ENCODE assay signal across 16 cellular contexts in the genomic region with DNA sequence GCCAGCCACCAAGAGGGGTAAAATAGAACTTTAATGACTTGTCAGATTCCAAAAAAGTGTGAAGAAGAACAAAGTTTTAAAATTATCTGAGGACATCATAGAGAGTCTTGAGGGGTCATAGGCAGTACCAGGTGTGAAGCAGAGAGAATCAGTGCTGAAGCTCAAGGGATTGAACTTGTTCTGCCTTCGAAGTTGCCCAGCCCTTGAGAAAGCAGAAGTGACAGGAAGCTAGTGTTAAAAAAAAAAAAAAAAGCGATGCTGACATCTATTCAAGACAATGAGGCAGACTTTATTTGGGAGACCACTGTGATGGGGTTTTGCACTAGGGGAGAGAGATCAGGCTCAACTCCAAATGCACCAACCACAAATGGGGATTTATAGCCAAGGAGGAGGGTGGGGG.
"Had no signal": no experiment of that assay in that cellular context is flagged by ENCODE, and none has a peak within 500 bp of the region (broad histone marks: within the 10 kb centered on the region; RNA-seq: fewer than 3 reads in every experiment).

No MANE protein-coding gene starts in this region.

- H3K9me3 ChIP-seq: lower lobe of right lung, thoracic aorta had no signal

- H2AFZ ChIP-seq: parathyroid adenoma had no signal

- H3K9ac ChIP-seq: parathyroid adenoma had no signal

- DNase-seq: activated CD4-positive, alpha-beta T cell treated with anti-CD3 and anti-CD28 coated beads, Interleukin-2, amount 10 ng/mL, durations not matched to agents 24 days and 14 days; activated CD8-positive, alpha-beta memory T cell treated with anti-CD3 and anti-CD28 coated beads, Interleukin-2, amount 50 U/mL, for 48 hours; activated naive CD4-positive, alpha-beta T cell; dermis blood vessel endothelial cell; effector memory CD8-positive, alpha-beta T cell; foreskin keratinocyte; left cardiac atrium; lower lobe of right lung; midbrain; stimulated activated CD4-positive, alpha-beta T cell treated with anti-CD3 and anti-CD28 coated beads, Interleukin-12 subunit alpha, Interleukin-12 subunit beta, amount 100 ng/mL, for 4 hours; stimulated activated CD4-positive, alpha-beta T cell treated with anti-CD3 and anti-CD28 coated beads, Interleukin-2, amount 100 ng/mL, for 24 hours had no signal

- H3K27me3 ChIP-seq: foreskin keratinocyte had no signal

- H3K27ac ChIP-seq: foreskin keratinocyte, lower lobe of right lung, parathyroid adenoma, thoracic aorta had no signal

- H3K4me3 Mint-ChIP-seq: activated CD4-positive, alpha-beta T cell treated with anti-CD3 and anti-CD28 coated beads, Interleukin-2, amount 10 ng/mL, durations not matched to agents 24 days and 14 days; activated T-helper 1 cell treated with anti-CD3 and anti-CD28 coated beads, Interleukin-12 subunit alpha, Interleukin-12 subunit beta, Interleukin-2, Interleukin-4 antibody, amounts not matched to agents 30 ng/mL and 10 ng/mL and 1 ng/mL, durations not matched to agents 14 hours and 24 hours and 36 hours had no signal

- ATAC-seq: effector memory CD8-positive, alpha-beta T cell; foreskin keratinocyte; left cardiac atrium had no signal

- H3K36me3 ChIP-seq: thoracic aorta had no signal

- H3K9me3 Mint-ChIP-seq: activated CD4-positive, alpha-beta T cell treated with anti-CD3 and anti-CD28 coated beads, Interleukin-2, amount 10 ng/mL, durations not matched to agents 24 days and 14 days; activated T-helper 1 cell treated with anti-CD3 and anti-CD28 coated beads, Interleukin-12 subunit alpha, Interleukin-12 subunit beta, Interleukin-2, Interleukin-4 antibody, amounts not matched to agents 30 ng/mL and 10 ng/mL and 1 ng/mL, durations not matched to agents 14 hours and 24 hours and 36 hours; effector memory CD8-positive, alpha-beta T cell had no signal

- FAIRE-seq: astrocyte, bronchial epithelial cell had no signal

- H3K79me2 ChIP-seq: parathyroid adenoma had no signal

- H3K4me3 ChIP-seq: lower lobe of right lung, thoracic aorta had no signal

- H3K4me1 ChIP-seq: parathyroid adenoma had no signal

- H3K27me3 Mint-ChIP-seq: activated CD4-positive, alpha-beta T cell treated with anti-CD3 and anti-CD28 coated beads, Interleukin-2, amount 10 ng/mL, durations not matched to agents 24 days and 14 days; effector memory CD8-positive, alpha-beta T cell had no signal

- H3K27ac Mint-ChIP-seq: activated CD4-positive, alpha-beta T cell treated with anti-CD3 and anti-CD28 coated beads, Interleukin-2, amount 10 ng/mL, durations not matched to agents 24 days and 14 days; activated T-helper 1 cell treated with anti-CD3 and anti-CD28 coated beads, Interleukin-12 subunit alpha, Interleukin-12 subunit beta, Interleukin-2, Interleukin-4 antibody, amounts not matched to agents 30 ng/mL and 10 ng/mL and 1 ng/mL, durations not matched to agents 14 hours and 24 hours and 36 hours had no signal
